ENCODE assay signal across 8 cellular contexts in the genomic region with DNA sequence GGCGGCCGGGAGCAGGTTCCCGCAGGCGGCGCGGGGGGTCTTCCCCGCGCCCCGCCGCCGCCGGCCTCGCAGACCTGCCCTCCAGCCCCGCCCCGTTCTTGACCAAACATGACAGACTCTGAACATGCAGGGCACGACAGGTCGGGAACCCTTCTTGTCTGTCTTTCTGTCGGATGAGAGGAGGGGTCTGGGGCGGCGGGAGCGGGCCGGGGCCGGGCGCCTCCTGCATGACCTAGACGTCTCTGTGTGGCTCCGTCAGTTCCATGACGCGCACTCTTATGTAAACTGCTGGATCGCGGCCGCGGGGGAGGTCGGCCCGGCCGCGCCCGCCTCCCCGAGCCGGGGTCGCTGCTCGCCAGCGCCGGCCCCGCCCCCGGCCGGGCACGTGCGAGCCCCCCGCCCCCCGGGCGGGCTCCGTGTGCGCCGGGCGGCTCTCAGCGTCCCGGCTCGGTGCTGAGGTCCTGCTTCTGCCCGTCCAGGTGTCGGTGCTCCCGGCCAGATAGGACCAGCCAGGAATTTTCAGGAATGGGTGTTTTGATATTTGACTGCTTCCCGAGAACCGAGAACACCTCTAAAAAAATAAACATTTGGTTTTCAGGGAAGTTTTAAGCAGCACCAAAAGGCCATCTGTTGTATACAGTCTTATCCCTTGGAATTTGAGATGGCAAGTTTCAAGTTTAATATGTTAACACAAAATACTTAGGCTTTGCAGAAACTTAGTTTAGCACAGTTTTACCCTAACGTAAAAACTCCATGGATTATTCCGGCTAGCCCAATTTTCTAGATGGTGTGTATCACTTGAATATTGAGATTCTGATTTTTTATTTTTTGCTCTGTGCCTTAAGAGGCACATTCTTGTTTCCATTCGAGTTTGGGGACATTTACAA. TPM values are rescaled to one million over a fixed set of nuclear protein-coding genes. Genes with fewer than 3 reads are reported as not detected.
DNase-seq lines count a peak whose midpoint lies in the region; ATAC-seq, FAIRE-seq and TF ChIP-seq lines count a peak whose summit lies in the region.

No MANE protein-coding gene starts in this region.

- H3K36me3 ChIP-seq in HepG2 (replicated peaks in 1 of 2; ENCODE audit: control insufficient read depth in 1 of 2, insufficient read depth in 2 of 2, low read length in 2 of 2): no peaks in the 10 kb centered on the region

- no peak for FAIRE-seq in HepG2 (lab: Jason Lieb, UNC)

- TF ChIP-seq EP300 in HepG2 (IDR thresholded peaks at IDR 0.05; ENCODE audit: low read depth in 2 of 2, low read length in 2 of 2) (peak in 1 of 2 experiments; percentile 41; a peak in 2 of 4 replicates), HepG2 (CRISPR knock-in tag; IDR thresholded peaks at IDR 0.05; ENCODE audit: borderline replicate concordance) (no peak)

- H3K27ac ChIP-seq in HepG2 (ENCODE audit: extremely low read length, insufficient read depth, low read length): peak overlapping the region; percentile 99

- peak overlapping the region; percentile 100 for H3K9ac ChIP-seq in HepG2 (ENCODE audit: insufficient read depth, low read depth, low read length)

- no peak overlapping the region for H2AFZ ChIP-seq in HepG2 (ENCODE audit: low read length)

- no peaks in the 10 kb centered on the region for H3K9me3 ChIP-seq in HepG2 (ENCODE audit: low read length)

- TF ChIP-seq CTCF in HepG2 (CRISPR knock-in tag; IDR thresholded peaks at IDR 0.05): no peak

- BruUV-seq in HepG2 (replicated peaks; lab: Mats Ljungman, UMichigan): TSS peak; percentile 60

- H3K27me3 ChIP-seq in HepG2 (ENCODE audit: control insufficient read depth in 1 of 2, insufficient read depth in 2 of 2, low read length in 2 of 2): no peaks in the 10 kb centered on the region; a peak in 1 of 5 replicates

- WGBS in HepG2 (ENCODE audit: low lambda C conversion rate): 5% methylated on average over 34 of the region's 66 CpGs

- peaks cover 14% of the 10 kb centered on the region; the same call in 1 of the 2 replicates for H3K4me1 ChIP-seq in HepG2 (ENCODE audit: insufficient read depth, low read length)

- in situ Hi-C loops in HepG2 (cut with HindIII; ENCODE audit: extremely low pct_ligation_motif_present, low pct_unique_long_range_greater_than_20kb): no loop called here

- H3K79me2 ChIP-seq in HepG2 (ENCODE audit: insufficient read depth, low read length): no peaks in the 10 kb centered on the region

- CTCF ChIA-PET in HepG2 (lab: Yijun Ruan, JAX; ENCODE audit: low intra/inter-chr PET ratio, low total read pairs): no interaction called here

- peak; percentile 57 for ATAC-seq in HG03439 (IDR thresholded peaks at IDR 0.05; ENCODE audit: unreplicated experiment)
- peak; percentile 89 for ATAC-seq in HepG2

- TF ChIP-seq RAD21 in HepG2 (CRISPR knock-in tag; IDR thresholded peaks at IDR 0.05): no peak

- intact Hi-C loops in HepG2 (cut with micrococcal nuclease; ENCODE audit: unreplicated experiment): no loop called here

- no peaks in the 10 kb centered on the region for H4K20me1 ChIP-seq in HepG2 (ENCODE audit: insufficient read depth, low read length)

- H3K4me2 ChIP-seq in HepG2 (ENCODE audit: low read depth, low read length): peak overlapping the region; percentile 86

- peak overlapping the region; percentile 92 to 99 (median 97) for H3K4me3 ChIP-seq in HepG2 (replicated peaks in 1 of 3; ENCODE audit: insufficient read depth in 1 of 3, low read depth in 2 of 3, low read length in 3 of 3)

- DNase-seq in Ammon's horn (ENCODE audit: low spot score): peak; percentile 87
- DNase-seq in GM19238 (ENCODE audit: insufficient read length, low spot score): peak; percentile 50
- DNase-seq in NCI-H526 (lab: John Stamatoyannopoulos, UW): peak; percentile 79 to 90
- DNase-seq in activated CD4-positive, alpha-beta T cell treated with anti-CD3 and anti-CD28 coated beads, Interleukin-2, amount 50 U/mL, for 1 hour: peak; percentile 83
- peak; percentile 74 for DNase-seq in dedifferentiated amniotic fluid mesenchymal stem cell (ENCODE audit: extremely low spot score)
- peak; percentile 94 for DNase-seq in HepG2 (ENCODE audit: low spot score)
- DNase-seq in stimulated activated CD4-positive, alpha-beta T cell treated with anti-CD3 and anti-CD28 coated beads, Interleukin-2, amount 100 ng/mL, for 48 hours: peak; percentile 68 to 69

- POLR2A ChIA-PET in HepG2 (lab: Yijun Ruan, JAX): no interaction called here

- TF ChIP-seq POLR2A in HepG2 (IDR thresholded peaks at IDR 0.05; ENCODE audit: insufficient read depth in 1 of 2, low read depth in 2 of 2, low read length in 2 of 2): peak; percentile 67 to 69

TF ChIP-seq in HepG2, 621 proteins besides CTCF, POLR2A, EP300 and RAD21 (continues in another document):
- TF ChIP-seq THAP11 (CRISPR knock-in tag; IDR thresholded peaks at IDR 0.05): peak; percentile 20; the same call in 1 of the 2 replicates
- no peak for TF ChIP-seq MEIS2 (CRISPR knock-in tag; IDR thresholded peaks at IDR 0.05)
- no peak for TF ChIP-seq CCDC6 (CRISPR knock-in tag; IDR thresholded peaks at IDR 0.05)
- TF ChIP-seq SMAD1 (CRISPR knock-in tag; IDR thresholded peaks at IDR 0.05; ENCODE audit: borderline replicate concordance, low read depth): no peak
- no peak for TF ChIP-seq FOXP4 (CRISPR knock-in tag; IDR thresholded peaks at IDR 0.05)
- no peak for TF ChIP-seq MED8 (CRISPR knock-in tag; IDR thresholded peaks at IDR 0.05; ENCODE audit: insufficient replicate concordance)
- no peak for TF ChIP-seq ZBTB38 (CRISPR knock-in tag; IDR thresholded peaks at IDR 0.05)

RNA-seq across cellular contexts. Expression of gene ZC3H6, which starts 0.7 kb away (rescaled TPM):
- 0.88 and 0.93 TPM in 2 replicates for total RNA-seq in HepG2 (2016; rRNA removed; fragmentation: Illumina TruSeq; extraction: Trizol)
- total RNA-seq in HepG2 (2016; cell fraction: cytosol; rRNA removed; fragmentation: Illumina TruSeq; extraction: Trizol; ENCODE audit: low read depth): 0.88 and 0.91 TPM in 2 replicates
- 0.97 and 1.3 TPM in 2 replicates for total RNA-seq in HepG2 (2016; cell fraction: insoluble cytoplasmic fraction; rRNA removed; fragmentation: Illumina TruSeq; extraction: Trizol)
- total RNA-seq in HepG2 (2016; cell fraction: membrane; rRNA removed; fragmentation: Illumina TruSeq; extraction: Trizol): 0.65 and 1.5 TPM in 2 replicates
- total RNA-seq in HepG2 (2016; cell fraction: nucleus; rRNA removed; fragmentation: Illumina TruSeq; extraction: Trizol): 1.0 and 1.2 TPM in 2 replicates
- polyA plus RNA-seq in HepG2 (2011; rRNA removed): 0.71 TPM in 2 replicates
- 0.32 and 0.45 TPM in 2 replicates for polyA plus RNA-seq in HepG2 (2011; cell fraction: cytosol; rRNA removed)
- polyA plus RNA-seq in HepG2 (2011; cell fraction: nucleus; rRNA removed): 0.64 and 0.68 TPM in 2 replicates
- 2.1 and 3.0 TPM in 2 replicates for polyA plus RNA-seq in HepG2 (2012)
- 0.15 and 0.17 TPM in 2 replicates for polyA plus RNA-seq in HepG2 (2016; cell fraction: cytosol; fragmentation: Illumina TruSeq; extraction: Trizol; ENCODE audit: low read depth)
- 0.79 and 0.92 TPM in 2 replicates for polyA plus RNA-seq in HepG2 (2016; cell fraction: insoluble cytoplasmic fraction; fragmentation: Illumina TruSeq; extraction: Trizol; ENCODE audit: low read depth)
- 0.20 and 0.23 TPM in 2 replicates for polyA plus RNA-seq in HepG2 (2016; cell fraction: membrane; fragmentation: Illumina TruSeq; extraction: Trizol; ENCODE audit: low read depth)
- polyA plus RNA-seq in HepG2 (2016; cell fraction: nucleus; fragmentation: Illumina TruSeq; extraction: Trizol; ENCODE audit: insufficient read depth, low read depth): 0.59 and 1.0 TPM in 2 replicates
- 0.77 and 1.3 TPM in 2 replicates for polyA minus RNA-seq in HepG2 (2011; rRNA and poly(A)+ RNA removed; ENCODE audit: low replicate concordance)
- 1.1 and 1.9 TPM in 2 replicates for polyA minus RNA-seq in HepG2 (2011; cell fraction: cytosol; rRNA and poly(A)+ RNA removed)
- polyA minus RNA-seq in HepG2 (2011; cell fraction: nucleus; rRNA and poly(A)+ RNA removed): 2.7 and 3.0 TPM in 2 replicates

RNA-seq across cellular contexts. Expression of gene ZC3H8, which starts 21.3 kb away (rescaled TPM):
- 15.4 and 17.0 TPM in 2 replicates for total RNA-seq in HepG2 (2016; rRNA removed; fragmentation: Illumina TruSeq; extraction: Trizol)
- 4.5 and 4.8 TPM in 2 replicates for total RNA-seq in HepG2 (2016; cell fraction: cytosol; rRNA removed; fragmentation: Illumina TruSeq; extraction: Trizol; ENCODE audit: low read depth)
- 14.3 and 14.7 TPM in 2 replicates for total RNA-seq in HepG2 (2016; cell fraction: insoluble cytoplasmic fraction; rRNA removed; fragmentation: Illumina TruSeq; extraction: Trizol)
- 6.5 and 7.4 TPM in 2 replicates for total RNA-seq in HepG2 (2016; cell fraction: membrane; rRNA removed; fragmentation: Illumina TruSeq; extraction: Trizol)
- 32.0 and 35.0 TPM in 2 replicates for total RNA-seq in HepG2 (2016; cell fraction: nucleus; rRNA removed; fragmentation: Illumina TruSeq; extraction: Trizol)
- polyA plus RNA-seq in HepG2 (2011; rRNA removed): 4.2 and 4.5 TPM in 2 replicates
- polyA plus RNA-seq in HepG2 (2011; cell fraction: cytosol; rRNA removed): 1.3 and 3.8 TPM in 2 replicates
- polyA plus RNA-seq in HepG2 (2011; cell fraction: nucleus; rRNA removed): 6.5 and 6.8 TPM in 2 replicates
- polyA plus RNA-seq in HepG2 (2012): 13.4 and 18.0 TPM in 2 replicates
- 2.8 and 3.1 TPM in 2 replicates for polyA plus RNA-seq in HepG2 (2016; cell fraction: cytosol; fragmentation: Illumina TruSeq; extraction: Trizol; ENCODE audit: low read depth)
- polyA plus RNA-seq in HepG2 (2016; cell fraction: insoluble cytoplasmic fraction; fragmentation: Illumina TruSeq; extraction: Trizol; ENCODE audit: low read depth): 15.5 and 16.2 TPM in 2 replicates
- 5.7 and 6.2 TPM in 2 replicates for polyA plus RNA-seq in HepG2 (2016; cell fraction: membrane; fragmentation: Illumina TruSeq; extraction: Trizol; ENCODE audit: low read depth)
- polyA plus RNA-seq in HepG2 (2016; cell fraction: nucleus; fragmentation: Illumina TruSeq; extraction: Trizol; ENCODE audit: insufficient read depth, low read depth): 46.3 and 53.9 TPM in 2 replicates
- 0.63 and 0.78 TPM in 2 replicates for polyA minus RNA-seq in HepG2 (2011; rRNA and poly(A)+ RNA removed; ENCODE audit: low replicate concordance)
- 4.6 and 5.2 TPM in 2 replicates for polyA minus RNA-seq in HepG2 (2011; cell fraction: cytosol; rRNA and poly(A)+ RNA removed)
- polyA minus RNA-seq in HepG2 (2011; cell fraction: nucleus; rRNA and poly(A)+ RNA removed): 20.6 and 20.8 TPM in 2 replicates

Comparison
In these comparisons a context has a peak if more than half of its experiments do, and no peak if none do; other contexts are left out.
1. Peak in every context shown above with its lines: DNase-seq, ATAC-seq, H3K4me3 ChIP-seq and H3K27ac ChIP-seq.